ENCODE assay signal across 20 cellular contexts in genomic region chr16:14324581-14324980, GRCh38.
DNase-seq lines count a peak whose midpoint lies in the region; ATAC-seq, FAIRE-seq and TF ChIP-seq lines count a peak whose summit lies in the region.
"Had no signal": no experiment of that assay in that cellular context is flagged by ENCODE, and none has a peak within 500 bp of the region (broad histone marks: within the 10 kb centered on the region; RNA-seq: fewer than 3 reads in every experiment).

No MANE protein-coding gene starts in this region.

- H3K27ac ChIP-seq in HEK293 (ENCODE audit: extremely low read depth, low read depth, low read length): no peak overlapping the region
- no peak overlapping the region for H3K27ac ChIP-seq in K562 (ENCODE audit: extremely low read depth, low read depth, low read length)
- no peak overlapping the region for H3K27ac ChIP-seq in small intestine (ENCODE audit: low read depth in 1 of 2, low read length in 1 of 2)
- H3K27ac ChIP-seq in pancreas: no peak overlapping the region
- H3K27ac ChIP-seq: BLaER1 treated with 17β-estradiol and CSF1 and Interleukin-3, amounts not matched to agents 10 nM and 100 nM; tibial nerve had no signal

- CTCF ChIA-PET in HEK293 (lab: Yijun Ruan, JAX): interaction anchor here (1.6 kb wide), 1 partner anchor 19 kb away, joined by 3 read pairs; no protein-coding TSS in a partner anchor
- CTCF ChIA-PET in K562 (lab: Yijun Ruan, JAX; ENCODE audit: low intra/inter-chr PET ratio): no interaction called here

- no peak overlapping the region for H3K4me2 ChIP-seq in K562 (ENCODE audit: insufficient read depth, low read length)
- H3K4me2 ChIP-seq: BLaER1 treated with 17β-estradiol and CSF1 and Interleukin-3, amounts not matched to agents 10 nM and 100 nM had no signal

- H3K9me1 ChIP-seq in K562 (ENCODE audit: control insufficient read depth, insufficient read depth, low read length): no peaks in the 10 kb centered on the region

- TF ChIP-seq RAD21 in K562 (CRISPR knock-in tag; conservative IDR thresholded peaks at IDR 0.05 in 1 of 2, IDR thresholded peaks at IDR 0.05 in 1 of 2): no peak

- no peak for ATAC-seq in K562
- ATAC-seq in HG03280 (IDR thresholded peaks at IDR 0.05; ENCODE audit: unreplicated experiment): no peak
- ATAC-seq in HG02885 (IDR thresholded peaks at IDR 0.05; ENCODE audit: poor library complexity, unreplicated experiment): no peak
- ATAC-seq in pancreas: no peak
- ATAC-seq: left colon had no signal

- FAIRE-seq in K562 (lab: Jason Lieb, UNC) (no peak), small intestine (lab: Jason Lieb, UNC) (no peak), pancreas (lab: Jason Lieb, UNC) (no peak)

- TF ChIP-seq EP300 in K562 (IDR thresholded peaks at IDR 0.05; ENCODE audit: low read length): no peak

- H3K36me3 ChIP-seq in HEK293 (ENCODE audit: control insufficient read depth in 2 of 2, insufficient read depth in 1 of 2, low read length in 2 of 2) (peaks cover 0 to 7% of the 10 kb centered on the region in 2 experiments; a peak in 2 of 3 replicates), K562 (ENCODE audit: control insufficient read depth, insufficient read depth, low read length) (peaks cover 3% of the 10 kb centered on the region; the same call in 1 of the 3 replicates), small intestine (ENCODE audit: control insufficient read depth in 2 of 2, insufficient read depth in 2 of 2, low read length in 2 of 2) (no peaks in the 10 kb centered on the region), pancreas (no peaks in the 10 kb centered on the region)

- no TSS peak for BruUV-seq in K562 (replicated peaks; lab: Mats Ljungman, UMichigan)

- in situ Hi-C loops in Caki2 (cut with HindIII; ENCODE audit: low pct_unique_long_range_greater_than_20kb, low sequenced_read_pairs) (no loop called here), K562 (cut with MboI) (no loop called here)

- H2AFZ ChIP-seq in K562 (ENCODE audit: low read depth, low read length): no peak overlapping the region

- intact Hi-C loops in K562 (cut with micrococcal nuclease): no loop called here
- intact Hi-C loops in pancreas (cut with DNase I): no loop called here

- H3K4me1 ChIP-seq in HEK293 (ENCODE audit: control insufficient read depth, insufficient read depth, low read length) (peaks cover 20% of the 10 kb centered on the region), K562 (replicated peaks in 1 of 2; ENCODE audit: control insufficient read depth in 2 of 2, insufficient read depth in 2 of 2, low read length in 2 of 2) (no peaks in the 10 kb centered on the region; a peak in 1 of 5 replicates), small intestine (ENCODE audit: control insufficient read depth in 2 of 2, insufficient read depth in 1 of 2, low read depth in 1 of 2, low read length in 1 of 2) (no peaks in the 10 kb centered on the region), pancreas (peaks cover 11 to 21% (median 15%) of the 10 kb centered on the region in 3 donors)
- H3K4me1 ChIP-seq: tibial nerve had no signal

- no peak overlapping the region for H3K9ac ChIP-seq in K562 (ENCODE audit: insufficient read depth in 1 of 2, low read depth in 2 of 2, low read length in 2 of 2)
- H3K9ac ChIP-seq: BLaER1 treated with 17β-estradiol and CSF1 and Interleukin-3, amounts not matched to agents 10 nM and 100 nM had no signal

- peaks cover 3% of the 10 kb centered on the region; the same call in 1 of the 3 replicates for H3K79me2 ChIP-seq in K562 (ENCODE audit: control insufficient read depth, insufficient read depth, low read length)

- H4K20me1 ChIP-seq in K562 (replicated peaks; ENCODE audit: control insufficient read depth, insufficient read depth, low read length): no peaks in the 10 kb centered on the region
- H4K20me1 ChIP-seq: BLaER1 treated with 17β-estradiol and CSF1 and Interleukin-3, amounts not matched to agents 10 nM and 100 nM had no signal

- H3K4me3 ChIP-seq in HEK293 (ENCODE audit: low read depth, low read length) (no peak overlapping the region), K562 (no peak overlapping the region), small intestine (ENCODE audit: low read depth in 1 of 2, low read length in 2 of 2) (no peak overlapping the region), pancreas (no peak overlapping the region)
- H3K4me3 ChIP-seq: BLaER1 treated with 17β-estradiol and CSF1 and Interleukin-3, amounts not matched to agents 10 nM and 100 nM; tibial nerve had no signal

- no peaks in the 10 kb centered on the region for H3K9me3 ChIP-seq in HEK293 (ENCODE audit: control insufficient read depth, insufficient read depth, low read depth, low read length)
- no peaks in the 10 kb centered on the region for H3K9me3 ChIP-seq in K562 (replicated peaks; ENCODE audit: control insufficient read depth, insufficient read depth, low read depth, low read length)
- no peaks in the 10 kb centered on the region for H3K9me3 ChIP-seq in small intestine (ENCODE audit: control insufficient read depth, low read depth)
- no peaks in the 10 kb centered on the region for H3K9me3 ChIP-seq in pancreas
- H3K9me3 ChIP-seq: tibial nerve had no signal

- POLR2A ChIA-PET in HEK293 (lab: Yijun Ruan, JAX): interaction anchor here (0.6 kb wide), 1 partner anchor 1628 kb away, joined by 3 read pairs; no protein-coding TSS in a partner anchor
- POLR2A ChIA-PET in K562 (lab: Yijun Ruan, JAX): interaction anchor here (0.6 kb wide), 1 partner anchor 12 kb away, joined by 3 read pairs; no protein-coding TSS in a partner anchor

- DNase-seq in Caki2 (ENCODE audit: low read depth) (peak; percentile 85), K562 (ENCODE audit: extremely low read depth in 1 of 4, low spot score in 3 of 4) (no peak), kidney glomerular epithelial cell (lab: John Stamatoyannopoulos, UW) (peak; percentile 57), small intestine (no peak), pancreas (no peak)
- DNase-seq: activated B cell treated with CpG ODN at 0.5 μM for 24 hours; DND-41; H9; hippocampal formation; left colon; NCI-H2107; nucleus accumbens; SHP77 treated with DMSO at 0.1 percent for 48 hours; stimulated activated CD4-positive, alpha-beta T cell treated with anti-CD3 and anti-CD28 coated beads, Interleukin-4, amount 100 ng/mL, for 4 hours; T-helper 2 cell had no signal

- H3K27me3 ChIP-seq in K562 (ENCODE audit: control insufficient read depth in 2 of 2, insufficient read depth in 2 of 2, low read length in 2 of 2) (no peaks in the 10 kb centered on the region), small intestine (ENCODE audit: control insufficient read depth in 2 of 2, insufficient read depth in 2 of 2, low read length in 2 of 2) (no peaks in the 10 kb centered on the region), pancreas (no peaks in the 10 kb centered on the region)
- H3K27me3 ChIP-seq: BLaER1 treated with 17β-estradiol and CSF1 and Interleukin-3, amounts not matched to agents 10 nM and 100 nM; tibial nerve had no signal

- 63% methylated on average over 6 of the region's 7 CpGs for WGBS in K562 (ENCODE audit: insufficient coverage, low coverage, missing lambda C conversion rate)
- 60 to 69% (median 62%) methylated on average over 6 to 7 of the region's 7 CpGs for WGBS in small intestine, 3 donors
- 51 to 66% methylated on average over 7 of the region's 7 CpGs for WGBS in pancreas, 2 donors

- TF ChIP-seq POLR2A in K562 (conservative IDR thresholded peaks at IDR 0.05): no peak

- TF ChIP-seq CTCF in HEK293 (tag by site-specific recombination; IDR thresholded peaks at IDR 0.05) (no peak), K562 (IDR thresholded peaks at IDR 0.05 in 2 of 3, conservative IDR thresholded peaks at IDR 0.05 in 1 of 3; ENCODE audit: insufficient read depth in 2 of 3, low read depth in 1 of 3, low read length in 3 of 3) (no peak), pancreas (IDR thresholded peaks at IDR 0.05) (no peak)

TF ChIP-seq in HEK293, 187 proteins besides CTCF, POLR2A, EP300 and RAD21 (continues in another document):
- peak; percentile 92 for TF ChIP-seq BCL6B (tag by site-specific recombination; IDR thresholded peaks at IDR 0.05)
- no peak for TF ChIP-seq KLF1 (tag by site-specific recombination; IDR thresholded peaks at IDR 0.05)

TF ChIP-seq in K562, 482 proteins besides CTCF, POLR2A, EP300 and RAD21:
- no peak for TF ChIP-seq TEAD1 (CRISPR knock-in tag; IDR thresholded peaks at IDR 0.05)
- TF ChIP-seq RAD51 (IDR thresholded peaks at IDR 0.05; ENCODE audit: borderline replicate concordance, low read depth): no peak
- TF ChIP-seq NFIC (IDR thresholded peaks at IDR 0.05): peak; percentile 98
- peak; percentile 83 for TF ChIP-seq NFIX (CRISPR knock-in tag; IDR thresholded peaks at IDR 0.05; ENCODE audit: low read depth)

Comparison
In these comparisons a context has a peak if more than half of its experiments do, and no peak if none do; other contexts are left out.
1. DNase-seq: peak in Caki2 (single experiment) and kidney glomerular epithelial cell (single experiment); none in K562 (0 of 4), small intestine (single experiment) and pancreas (0 of 6).